5 cellular contexts compared by ENCODE assay signal in genomic region chr14:95769431-95769830, GRCh38. TPM values are rescaled to one million over a fixed set of nuclear protein-coding genes. Genes with fewer than 3 reads are reported as not detected.
"Had no signal": no experiment of that assay in that cellular context is flagged by ENCODE, and none has a peak within 500 bp of the region (broad histone marks: within the 10 kb centered on the region; RNA-seq: fewer than 3 reads in every experiment).

No MANE protein-coding gene starts in this region.

RNA-seq across cellular contexts. Expression of gene TCL1A, which starts 55.5 kb away (rescaled TPM):
- total RNA-seq: GM23248, H4, H7, HepG2, HFFc6 had no signal
